1 cellular context compared by ENCODE assay signal in genomic region chr6:135240711-135241110, GRCh38.
TF ChIP-seq lines count a peak whose summit lies in the region.

No MANE protein-coding gene starts in this region.

TF ChIP-seq in K562, 482 proteins besides CTCF, POLR2A, EP300 and RAD21:
- TF ChIP-seq DEAF1 (CRISPR knock-in tag; IDR thresholded peaks at IDR 0.05) (no peak), VEZF1 (CRISPR knock-in tag; IDR thresholded peaks at IDR 0.05) (no peak), PML (IDR thresholded peaks at IDR 0.05; ENCODE audit: low read length) (no peak), THAP7 (CRISPR knock-in tag; IDR thresholded peaks at IDR 0.05) (no peak), MGA (IDR thresholded peaks at IDR 0.05) (no peak), MLLT1 (IDR thresholded peaks at IDR 0.05) (no peak)
TF ChIP-seq in K562: peak in this region for 0.
